ENCODE assay signal across 26 cellular contexts in genomic region chr17:40960144-40960543, GRCh38. TPM values are rescaled to one million over a fixed set of nuclear protein-coding genes. Genes with fewer than 3 reads are reported as not detected.
DNase-seq lines count a peak whose midpoint lies in the region; ATAC-seq, FAIRE-seq and TF ChIP-seq lines count a peak whose summit lies in the region.
"Had no signal": no experiment of that assay in that cellular context is flagged by ENCODE, and none has a peak within 500 bp of the region (broad histone marks: within the 10 kb centered on the region; RNA-seq: fewer than 3 reads in every experiment).

No MANE protein-coding gene starts in this region.

- FAIRE-seq in HTR-8/SVneo (lab: Jason Lieb, UNC) (peak; percentile 36), bronchial epithelial cell (lab: Jason Lieb, UNC) (no peak)
- FAIRE-seq: colon, GM12891, urothelium cell line had no signal

- H3K27me3 ChIP-seq in bronchial epithelial cell (ENCODE audit: control insufficient read depth, insufficient read depth, low read length) = no peaks in the 10 kb centered on the region
- H3K27me3 ChIP-seq in upper lobe of left lung = no peaks in the 10 kb centered on the region
- peaks cover 16% of the 10 kb centered on the region for H3K27me3 ChIP-seq in gastroesophageal sphincter
- H3K27me3 ChIP-seq: Peyer's patch, SJCRH30 had no signal

- no peaks in the 10 kb centered on the region for H3K9me3 ChIP-seq in upper lobe of left lung
- H3K9me3 ChIP-seq in gastroesophageal sphincter = no peaks in the 10 kb centered on the region
- H3K9me3 ChIP-seq: Peyer's patch, SJCRH30 had no signal

- TF ChIP-seq CTCF in bronchial epithelial cell (IDR thresholded peaks at IDR 0.05; ENCODE audit: insufficient read depth, low read length, severe bottlenecking) (no peak), upper lobe of left lung (IDR thresholded peaks at IDR 0.05) (no peak), gastroesophageal sphincter (IDR thresholded peaks at IDR 0.05) (no peak)

- H3K4me3 ChIP-seq in bronchial epithelial cell (ENCODE audit: low read depth, low read length) (no peak overlapping the region), upper lobe of left lung (peak overlapping the region in 3 of 4 donors; percentile 7 to 13 (median 11)), gastroesophageal sphincter (no peak overlapping the region)
- H3K4me3 ChIP-seq: Peyer's patch, SJCRH30 had no signal

- TF ChIP-seq POLR2A in upper lobe of left lung (IDR thresholded peaks at IDR 0.05) (no peak), gastroesophageal sphincter (IDR thresholded peaks at IDR 0.05) (no peak)

- no peak for ATAC-seq in upper lobe of left lung (ENCODE audit: low FRiP score in 2 of 2)
- no peak for ATAC-seq in gastroesophageal sphincter
- no peak for ATAC-seq in GM21737 (IDR thresholded peaks at IDR 0.05; ENCODE audit: unreplicated experiment)
- no peak for ATAC-seq in HG03196 (IDR thresholded peaks at IDR 0.05; ENCODE audit: unreplicated experiment)
- ATAC-seq: esophagus mucosa had no signal

- DNase-seq in HTR-8/SVneo (ENCODE audit: insufficient read length, low spot score) (no peak), bronchial epithelial cell (ENCODE audit: low read depth) (peak; percentile 64), islet precursor cell (peak; percentile 67), upper lobe of left lung (peak in 1 of 2 donors; percentile 45)
- DNase-seq: activated CD4-positive, CD25-positive, alpha-beta regulatory T cell treated with anti-CD3 and anti-CD28 coated beads, Interleukin-2, amount 50 U/mL, for 72 hours; activated effector memory CD4-positive, alpha-beta T cell treated with anti-CD3 and anti-CD28 coated beads, Interleukin-2, amount 50 U/mL, for 16 hours; activated naive CD8-positive, alpha-beta T cell treated with anti-CD3 and anti-CD28 coated beads, Interleukin-2, amount 10 ng/mL, durations not matched to agents 7 days and 5 days; C1 segment of cervical spinal cord; effector memory CD4-positive, alpha-beta T cell; H7; NCI-H1417 treated with DMSO at 0.1 percent for 48 hours; NCI-H510A treated with DMSO at 0.1 percent for 48 hours; NK-92 treated with Interleukin-12 subunit alpha and Interleukin-12 subunit beta, amount 100 ng/mL, for 24 hours; Peyer's patch; SJCRH30; T-helper 1 cell had no signal

- H3K27ac ChIP-seq in upper lobe of left lung (no peak overlapping the region), gastroesophageal sphincter (no peak overlapping the region)
- H3K27ac ChIP-seq: HL-60, Peyer's patch, SJCRH30 had no signal

- H3K36me3 ChIP-seq in bronchial epithelial cell (ENCODE audit: control insufficient read depth, insufficient read depth, low read length) = no peaks in the 10 kb centered on the region
- no peaks in the 10 kb centered on the region for H3K36me3 ChIP-seq in upper lobe of left lung
- no peaks in the 10 kb centered on the region for H3K36me3 ChIP-seq in gastroesophageal sphincter
- H3K36me3 ChIP-seq: Peyer's patch, SJCRH30 had no signal

- H3K4me1 ChIP-seq in upper lobe of left lung = peaks cover 0 to 8% (median 2%) of the 10 kb centered on the region in 4 donors
- no peaks in the 10 kb centered on the region for H3K4me1 ChIP-seq in gastroesophageal sphincter
- H3K4me1 ChIP-seq: Peyer's patch had no signal

- TF ChIP-seq EP300 in upper lobe of left lung (IDR thresholded peaks at IDR 0.05) (no peak), gastroesophageal sphincter (IDR thresholded peaks at IDR 0.05) (no peak)

- WGBS in upper lobe of left lung, 2 donors = 43 to 68% methylated on average over 10 of the region's 10 CpGs
- 56 to 68% methylated on average over 10 of the region's 10 CpGs for WGBS in gastroesophageal sphincter (ENCODE audit: low coverage in 1 of 2), 2 donors

RNA-seq across cellular contexts. Expression of gene KRT39, which starts 6.6 kb away (rescaled TPM):
- total RNA-seq in bronchial epithelial cell = not detected in 2 replicates
- not detected for total RNA-seq in upper lobe of left lung
- total RNA-seq in gastroesophageal sphincter = not detected
- total RNA-seq: activated naive CD8-positive, alpha-beta T cell treated with anti-CD3 and anti-CD28 coated beads, Interleukin-2, amount 10 ng/mL, durations not matched to agents 7 days and 5 days; Daoy; esophagus mucosa; H7; Peyer's patch; SJCRH30 had no signal

RNA-seq across cellular contexts. Expression of gene KRT23, which starts 22.7 kb away (rescaled TPM):
- total RNA-seq in bronchial epithelial cell (12.9 and 29.4 TPM in 2 replicates), upper lobe of left lung (10 to 100 TPM in 1 of 6 donors, 1 to 10 TPM in 4, under 1 TPM in 1; 0.49 to 10.7 (median 3.1) TPM), gastroesophageal sphincter (1 to 10 TPM in 1 of 4 donors, not detected in 3; 6.1 TPM)
- total RNA-seq: activated naive CD8-positive, alpha-beta T cell treated with anti-CD3 and anti-CD28 coated beads, Interleukin-2, amount 10 ng/mL, durations not matched to agents 7 days and 5 days; Daoy; H7; SJCRH30 had no signal

RNA-seq across cellular contexts. Expression of gene KRT40, which starts 24.0 kb away (rescaled TPM):
- total RNA-seq in bronchial epithelial cell = 0.13 TPM in 1 of 2 replicates, not detected in the other
- total RNA-seq in upper lobe of left lung = under 1 TPM in 1 of 6 donors, not detected in 5; 0.24 TPM
- total RNA-seq in gastroesophageal sphincter = not detected
- total RNA-seq: activated naive CD8-positive, alpha-beta T cell treated with anti-CD3 and anti-CD28 coated beads, Interleukin-2, amount 10 ng/mL, durations not matched to agents 7 days and 5 days; Daoy; esophagus mucosa; H7; SJCRH30 had no signal

RNA-seq across cellular contexts. Expression of gene KRTAP3-3, which starts 33.8 kb away (rescaled TPM):
- total RNA-seq in bronchial epithelial cell (not detected in 2 replicates), upper lobe of left lung (not detected), gastroesophageal sphincter (not detected)
- total RNA-seq: activated naive CD8-positive, alpha-beta T cell treated with anti-CD3 and anti-CD28 coated beads, Interleukin-2, amount 10 ng/mL, durations not matched to agents 7 days and 5 days; Daoy; esophagus mucosa; H7; Peyer's patch; SJCRH30; skeletal muscle tissue had no signal

RNA-seq across cellular contexts. Expression of gene KRTAP3-2, which starts 39.6 kb away (rescaled TPM):
- total RNA-seq in bronchial epithelial cell (not detected in 2 replicates), upper lobe of left lung (not detected), gastroesophageal sphincter (not detected)
- total RNA-seq: activated naive CD8-positive, alpha-beta T cell treated with anti-CD3 and anti-CD28 coated beads, Interleukin-2, amount 10 ng/mL, durations not matched to agents 7 days and 5 days; Daoy; esophagus mucosa; H7; Peyer's patch; SJCRH30; skeletal muscle tissue had no signal

Comparison
In these comparisons a context has a peak if more than half of its experiments do, and no peak if none do; other contexts are left out.
1. H3K4me3 ChIP-seq: peak in upper lobe of left lung (3 of 4); none in bronchial epithelial cell (single experiment) and gastroesophageal sphincter (0 of 2).